ENCODE assay signal across 23 cellular contexts in the genomic region with DNA sequence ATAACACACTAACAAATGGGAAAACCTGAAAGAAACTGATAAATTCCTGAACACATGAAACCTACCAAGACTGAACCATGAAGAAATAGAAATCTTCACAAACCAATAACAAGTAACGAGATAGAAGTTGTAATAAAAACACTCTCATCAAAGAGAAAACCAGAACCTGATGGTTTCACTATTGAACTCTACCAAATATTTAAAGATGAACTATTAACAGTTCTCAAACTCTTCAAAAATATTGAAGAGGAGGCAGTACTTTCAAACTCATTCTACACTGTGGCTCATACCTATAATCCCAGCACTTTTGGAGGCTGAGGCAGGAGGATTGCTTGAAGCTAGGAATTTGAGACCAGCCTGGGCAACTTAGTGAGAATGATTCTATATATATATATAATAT.
DNase-seq lines count a peak whose midpoint lies in the region; ATAC-seq and TF ChIP-seq lines count a peak whose summit lies in the region.
"Had no signal": no experiment of that assay in that cellular context is flagged by ENCODE, and none has a peak within 500 bp of the region (broad histone marks: within the 10 kb centered on the region; RNA-seq: fewer than 3 reads in every experiment).

No MANE protein-coding gene starts in this region.

- ATAC-seq in GM19395 (IDR thresholded peaks at IDR 0.05; ENCODE audit: unreplicated experiment), result peak; percentile 63
- peak; percentile 52 for ATAC-seq in HG02798 (IDR thresholded peaks at IDR 0.05; ENCODE audit: poor library complexity, unreplicated experiment)
- ATAC-seq in GM19023 (IDR thresholded peaks at IDR 0.05; ENCODE audit: unreplicated experiment), result no peak
- no peak for ATAC-seq in stimulated activated naive B cell treated with anti-CD40 and anti-IgM and Interleukin-4, amounts not matched to agents 10 μg/mL and 1 μg/mL and 100 μg/mL, for 72 hours (replicated peaks)
- ATAC-seq: effector memory CD8-positive, alpha-beta T cell; K562; Panc1; T-cell had no signal

- H3K36me3 ChIP-seq in Loucy (ENCODE audit: insufficient read depth, low read length), result no peaks in the 10 kb centered on the region
- H3K36me3 ChIP-seq: adrenal gland, brain microvascular endothelial cell, thoracic aorta had no signal

- no peak overlapping the region for H3K4me2 ChIP-seq in Loucy (ENCODE audit: low read depth, low read length, poor library complexity, severe bottlenecking)
- H3K4me2 ChIP-seq: smooth muscle cell had no signal

- no peaks in the 10 kb centered on the region for H3K27me3 ChIP-seq in Loucy (ENCODE audit: insufficient read depth, low read length, poor library complexity, severe bottlenecking)
- H3K27me3 ChIP-seq: adrenal gland, brain microvascular endothelial cell had no signal

- no peaks in the 10 kb centered on the region for H3K9me2 ChIP-seq in Loucy (replicated peaks; ENCODE audit: low read depth, low read length)

- H3K4me1 Mint-ChIP-seq in stimulated activated naive B cell treated with anti-CD40 and anti-IgM and Interleukin-4, amounts not matched to agents 10 μg/mL and 1 μg/mL and 100 μg/mL, for 72 hours, result no peaks in the 10 kb centered on the region
- H3K4me1 Mint-ChIP-seq: CD4-positive, CD25-positive, alpha-beta regulatory T cell; T-cell had no signal

- H3K9me3 Mint-ChIP-seq in stimulated activated naive B cell treated with anti-CD40 and anti-IgM and Interleukin-4, amounts not matched to agents 10 μg/mL and 1 μg/mL and 100 μg/mL, for 72 hours, result peaks cover 0 to 5% of the 10 kb centered on the region in 2 donors

- no peaks in the 10 kb centered on the region for H4K20me1 ChIP-seq in Loucy (ENCODE audit: insufficient read depth, low read length, poor library complexity, severe bottlenecking)

- H3K36me3 Mint-ChIP-seq in stimulated activated naive B cell treated with anti-CD40 and anti-IgM and Interleukin-4, amounts not matched to agents 10 μg/mL and 1 μg/mL and 100 μg/mL, for 72 hours, result no peaks in the 10 kb centered on the region
- H3K36me3 Mint-ChIP-seq: CD4-positive, CD25-positive, alpha-beta regulatory T cell; T-cell had no signal

- no peak overlapping the region for H3K27ac Mint-ChIP-seq in stimulated activated naive B cell treated with anti-CD40 and anti-IgM and Interleukin-4, amounts not matched to agents 10 μg/mL and 1 μg/mL and 100 μg/mL, for 72 hours
- H3K27ac Mint-ChIP-seq: CD4-positive, CD25-positive, alpha-beta regulatory T cell; effector memory CD8-positive, alpha-beta T cell; T-cell had no signal

- no peaks in the 10 kb centered on the region for H3F3A ChIP-seq in Loucy (ENCODE audit: low read depth)

- no peaks in the 10 kb centered on the region for H3K27me3 Mint-ChIP-seq in stimulated activated naive B cell treated with anti-CD40 and anti-IgM and Interleukin-4, amounts not matched to agents 10 μg/mL and 1 μg/mL and 100 μg/mL, for 72 hours
- H3K27me3 Mint-ChIP-seq: CD4-positive, CD25-positive, alpha-beta regulatory T cell; effector memory CD8-positive, alpha-beta T cell; T-cell had no signal

- H3K9me3 ChIP-seq in Loucy (ENCODE audit: insufficient read depth, low read depth, low read length), result no peaks in the 10 kb centered on the region; the same call in 1 of the 2 replicates
- H3K9me3 ChIP-seq: adrenal gland, thoracic aorta had no signal

- no peak overlapping the region for H3K4me3 ChIP-seq in Loucy (ENCODE audit: low read length, poor library complexity, severe bottlenecking)
- H3K4me3 ChIP-seq: adrenal gland, K562, smooth muscle cell, thoracic aorta had no signal

- no peak for TF ChIP-seq CTCF in Loucy (conservative IDR thresholded peaks at IDR 0.05; ENCODE audit: low read length)

- no peak overlapping the region for H3K4me3 Mint-ChIP-seq in stimulated activated naive B cell treated with anti-CD40 and anti-IgM and Interleukin-4, amounts not matched to agents 10 μg/mL and 1 μg/mL and 100 μg/mL, for 72 hours
- H3K4me3 Mint-ChIP-seq: CD4-positive, CD25-positive, alpha-beta regulatory T cell; effector memory CD8-positive, alpha-beta T cell; T-cell had no signal

- H2AFZ ChIP-seq in Loucy (ENCODE audit: low read length), result 0 out of 2 replicates have a peak overlapping the region, but pooled peaks have one; percentile 0

- H3K9ac ChIP-seq in Loucy (ENCODE audit: low read depth, low read length, poor library complexity, severe bottlenecking), result no peak overlapping the region

- no peaks in the 10 kb centered on the region for H3K79me2 ChIP-seq in Loucy (ENCODE audit: insufficient read depth, low read length)

- no peaks in the 10 kb centered on the region for H3K4me1 ChIP-seq in Loucy (ENCODE audit: insufficient read depth, low read length, poor library complexity, severe bottlenecking)
- H3K4me1 ChIP-seq: adrenal gland had no signal

- DNase-seq in stimulated activated naive B cell treated with anti-CD40 and anti-IgM and Interleukin-4, amounts not matched to agents 10 μg/mL and 1 μg/mL and 100 μg/mL, for 72 hours, result no peak
- DNase-seq in GM19240 (ENCODE audit: insufficient read length, low spot score), result no peak
- DNase-seq in HCEC 1CT, result no peak
- DNase-seq: activated T-cell treated with anti-CD3 and anti-CD28 coated beads, Interleukin-2, amount 50 U/mL, for 1 hour; adrenal gland; brain microvascular endothelial cell; CD4-positive, CD25-positive, alpha-beta regulatory T cell; effector memory CD8-positive, alpha-beta T cell; kidney glomerular epithelial cell; NCI-H187; NCI-H2227 treated with DMSO at 0.1 percent for 48 hours; NCI-H748 treated with DMSO at 0.1 percent for 48 hours; stimulated activated CD4-positive, alpha-beta T cell treated with anti-CD3 and anti-CD28 coated beads, Interleukin-2, amount 100 ng/mL, for 48 hours; stimulated activated naive CD4-positive, alpha-beta T cell treated with Interleukin-2 at 50 U/mL for 16 hours; T-cell had no signal

Comparison
In these comparisons a context has a peak if more than half of its experiments do, and no peak if none do; other contexts are left out.
1. ATAC-seq: peak in GM19395 (single experiment) and HG02798 (single experiment); none in GM19023 (single experiment) and stimulated activated naive B cell treated with anti-CD40 and anti-IgM and Interleukin-4, amounts not matched to agents 10 μg/mL and 1 μg/mL and 100 μg/mL, for 72 hours (0 of 2).